In the genomic region with DNA sequence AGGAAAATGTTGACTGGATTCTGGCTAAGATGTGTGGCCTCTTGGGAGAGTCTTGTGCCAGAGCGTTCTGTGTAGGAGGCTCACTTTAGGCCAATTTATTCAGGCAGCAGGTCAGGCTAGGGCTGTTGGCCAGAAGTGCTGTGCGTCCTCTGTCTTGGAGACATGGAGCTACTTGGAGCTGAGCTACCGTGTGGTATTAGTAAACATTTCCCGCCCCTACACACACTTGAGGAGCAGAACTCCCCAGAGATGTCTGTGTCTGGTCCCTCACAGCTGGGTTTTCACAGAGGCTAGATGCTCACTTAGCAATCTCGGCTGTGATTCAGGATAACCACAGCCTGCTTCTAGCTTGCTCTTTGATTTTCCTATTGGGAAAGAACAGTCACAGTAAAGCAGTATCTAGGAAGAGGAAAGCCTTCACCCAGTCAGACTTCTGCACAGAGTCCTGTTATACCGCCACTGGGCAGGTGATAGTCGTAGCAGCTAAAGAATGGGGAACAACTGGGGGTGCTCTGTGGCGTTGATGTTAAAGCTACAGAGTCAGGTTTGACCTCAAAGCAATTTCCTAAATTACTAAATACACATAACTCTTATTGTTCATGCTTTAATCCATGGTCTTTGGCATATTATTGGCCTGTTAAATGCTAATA, we compare ENCODE assay signal across 9 cellular contexts.
DNase-seq lines count a peak whose midpoint lies in the region; ATAC-seq, FAIRE-seq and TF ChIP-seq lines count a peak whose summit lies in the region.
"Had no signal": no experiment of that assay in that cellular context is flagged by ENCODE, and none has a peak within 500 bp of the region (broad histone marks: within the 10 kb centered on the region; RNA-seq: fewer than 3 reads in every experiment).

No MANE protein-coding gene starts in this region.

- H3K9ac ChIP-seq in BLaER1 treated with 17β-estradiol and CSF1 and Interleukin-3, amounts not matched to agents 10 nM and 100 nM = no peak overlapping the region
- H3K9ac ChIP-seq: parathyroid adenoma had no signal

- H3K9me3 ChIP-seq in BLaER1 treated with 17β-estradiol and CSF1 and Interleukin-3, amounts not matched to agents 10 nM and 100 nM (replicated peaks in 1 of 11) = no peaks in the 10 kb centered on the region

- H3K27me3 ChIP-seq in BLaER1 treated with 17β-estradiol and CSF1 and Interleukin-3, amounts not matched to agents 10 nM and 100 nM = no peaks in the 10 kb centered on the region

- no peak for TF ChIP-seq CTCF in choroid plexus epithelial cell (conservative IDR thresholded peaks at IDR 0.05; ENCODE audit: low read depth, low read length)

- H3K4me1 ChIP-seq in BLaER1 treated with 17β-estradiol and CSF1 and Interleukin-3, amounts not matched to agents 10 nM and 100 nM = peaks cover 0 to 15% (median 12%) of the 10 kb centered on the region in 10 experiments; a peak in 16 of 20 replicates
- H3K4me1 ChIP-seq: parathyroid adenoma had no signal

- H4K20me1 ChIP-seq in BLaER1 treated with 17β-estradiol and CSF1 and Interleukin-3, amounts not matched to agents 10 nM and 100 nM = no peaks in the 10 kb centered on the region

- no peaks in the 10 kb centered on the region for H3K36me3 ChIP-seq in BLaER1 treated with 17β-estradiol and CSF1 and Interleukin-3, amounts not matched to agents 10 nM and 100 nM

- peak overlapping the region in 8 of 11 experiments; percentile 0 to 40 (median 28); a peak in 8 of 22 replicates for H3K4me2 ChIP-seq in BLaER1 treated with 17β-estradiol and CSF1 and Interleukin-3, amounts not matched to agents 10 nM and 100 nM

- FAIRE-seq in frontal cortex (lab: Jason Lieb, UNC) = no peak

- ATAC-seq in GM19468 (IDR thresholded peaks at IDR 0.05; ENCODE audit: extremely low read depth, unreplicated experiment) = peak; percentile 12
- ATAC-seq in HG03469 (IDR thresholded peaks at IDR 0.05; ENCODE audit: unreplicated experiment) = peak; percentile 36
- ATAC-seq in GM21381 (IDR thresholded peaks at IDR 0.05; ENCODE audit: unreplicated experiment) = no peak

- no peak overlapping the region for H3K27ac ChIP-seq in BLaER1 treated with 17β-estradiol and CSF1 and Interleukin-3, amounts not matched to agents 10 nM and 100 nM
- H3K27ac ChIP-seq: parathyroid adenoma had no signal

- peak; percentile 87 for DNase-seq in choroid plexus epithelial cell (ENCODE audit: low read depth)
- peak; percentile 13 for DNase-seq in pons (ENCODE audit: low spot score)
- no peak for DNase-seq in frontal cortex (ENCODE audit: low spot score in 2 of 2)
- no peak for DNase-seq in NCI-H82 treated with DMSO at 0.1 percent for 48 hours (lab: John Stamatoyannopoulos, UW; ENCODE audit: unreplicated experiment)

- H3K4me3 ChIP-seq in BLaER1 treated with 17β-estradiol and CSF1 and Interleukin-3, amounts not matched to agents 10 nM and 100 nM = no peak overlapping the region
- no peak overlapping the region for H3K4me3 ChIP-seq in choroid plexus epithelial cell (ENCODE audit: low read depth, low read length)

Comparison
In these comparisons a context has a peak if more than half of its experiments do, and no peak if none do; other contexts are left out.
1. DNase-seq: peak in choroid plexus epithelial cell (single experiment) and pons (single experiment); none in frontal cortex (0 of 2) and NCI-H82 treated with DMSO at 0.1 percent for 48 hours (single experiment).